In genomic region chr3:172362583-172362982, GRCh38 we compare ENCODE assay signal across 18 cellular contexts.
DNase-seq lines count a peak whose midpoint lies in the region; ATAC-seq and TF ChIP-seq lines count a peak whose summit lies in the region.
"Had no signal": no experiment of that assay in that cellular context is flagged by ENCODE, and none has a peak within 500 bp of the region (broad histone marks: within the 10 kb centered on the region; RNA-seq: fewer than 3 reads in every experiment).

No MANE protein-coding gene starts in this region.

- no peak overlapping the region for H2BK15ac ChIP-seq in IMR-90 (ENCODE audit: low read depth, low read length)

- no peak overlapping the region for H3K14ac ChIP-seq in IMR-90 (replicated peaks; ENCODE audit: low read depth, low read length)

- peaks cover 11% of the 10 kb centered on the region for H3K9me1 ChIP-seq in IMR-90 (ENCODE audit: insufficient read depth, low read length)

- H3K27me3 ChIP-seq in IMR-90 (ENCODE audit: control insufficient read depth, insufficient read depth, low read length) (no peaks in the 10 kb centered on the region), aorta (ENCODE audit: control insufficient read depth in 1 of 2, insufficient read depth in 2 of 2, low read length in 1 of 2) (no peaks in the 10 kb centered on the region)
- H3K27me3 ChIP-seq: BE2C, BLaER1 had no signal

- peaks cover 32 to 50% of the 10 kb centered on the region in 2 experiments for H3K79me1 ChIP-seq in IMR-90 (ENCODE audit: low read depth in 1 of 2, low read length in 2 of 2)

- H3K36me3 Mint-ChIP-seq in Calu3 (ENCODE audit: insufficient read depth, unreplicated experiment) (peaks cover 90% of the 10 kb centered on the region), endothelial cell (ENCODE audit: low read depth, unreplicated experiment) (peaks cover 38% of the 10 kb centered on the region), natural killer cell (peaks cover 31% of the 10 kb centered on the region)

- CTCF ChIA-PET in Calu3 (lab: Charles Lee): interaction anchor here (0.5 to 0.6 kb wide), 2 partner anchors 105 to 305 kb away, joined by 5 read pairs; no protein-coding TSS in a partner anchor
- CTCF ChIA-PET in IMR-90 (lab: Yijun Ruan, JAX): no interaction called here

- no peak for ATAC-seq in IMR-90 (ENCODE audit: low read depth)
- ATAC-seq in natural killer cell: no peak
- ATAC-seq in aorta (ENCODE audit: low FRiP score): no peak
- ATAC-seq in omental fat pad (ENCODE audit: low FRiP score): no peak

- H4K20me1 ChIP-seq in IMR-90 (ENCODE audit: insufficient read depth, low read length): peaks cover 22% of the 10 kb centered on the region
- H4K20me1 ChIP-seq: BLaER1 had no signal

- DNase-seq in Calu3: no peak
- DNase-seq in IMR-90: no peak
- DNase-seq in endothelial cell (ENCODE audit: low spot score): no peak
- no peak for DNase-seq in natural killer cell
- DNase-seq in aorta: no peak
- DNase-seq in omental fat pad (ENCODE audit: low spot score): no peak
- DNase-seq: 8988T; ACHN; BE2C; C1 segment of cervical spinal cord; CD4-positive, alpha-beta memory T cell; CD4-positive, CD25-positive, alpha-beta regulatory T cell; CD8-positive, alpha-beta memory T cell; COR-L47; DMS79 treated with DMSO at 0.1 percent for 48 hours; GF-D8 had no signal

- TF ChIP-seq POLR2A in IMR-90 (IDR thresholded peaks at IDR 0.05; ENCODE audit: low read depth, low read length): no peak

- H3K9me3 Mint-ChIP-seq in Calu3 (ENCODE audit: low read depth, unreplicated experiment): no peaks in the 10 kb centered on the region
- H3K9me3 Mint-ChIP-seq in endothelial cell (ENCODE audit: unreplicated experiment): no peaks in the 10 kb centered on the region
- H3K9me3 Mint-ChIP-seq in natural killer cell: no peaks in the 10 kb centered on the region
- H3K9me3 Mint-ChIP-seq: CD14-positive monocyte had no signal

- H3K27me3 Mint-ChIP-seq in Calu3 (ENCODE audit: unreplicated experiment) (no peaks in the 10 kb centered on the region), endothelial cell (ENCODE audit: unreplicated experiment) (no peaks in the 10 kb centered on the region), natural killer cell (ENCODE audit: low read depth in 2 of 2) (no peaks in the 10 kb centered on the region)
- H3K27me3 Mint-ChIP-seq: CD4-positive, alpha-beta memory T cell; CD4-positive, CD25-positive, alpha-beta regulatory T cell had no signal

- no peaks in the 10 kb centered on the region for H3K9me3 ChIP-seq in IMR-90 (ENCODE audit: control insufficient read depth, insufficient read depth, low read length)
- no peaks in the 10 kb centered on the region for H3K9me3 ChIP-seq in aorta (ENCODE audit: control insufficient read depth, low read length)
- H3K9me3 ChIP-seq: BE2C, BLaER1 had no signal

- no CpG with 5 or more reads among the region's 1 CpG for WGBS in IMR-90 (ENCODE audit: extremely low coverage in 2 of 2, insufficient read length in 1 of 2), 2 experiments
- WGBS in aorta, 2 donors: 80 to 83% methylated on average over 1 of the region's 1 CpG

- intact Hi-C loops in Calu3 (cut with micrococcal nuclease; ENCODE audit: unreplicated experiment): no loop called here
- intact Hi-C loops in IMR-90 (cut with micrococcal nuclease): no loop called here
- intact Hi-C loops in natural killer cell (cut with micrococcal nuclease): no loop called here
- intact Hi-C loops in aorta (cut with DNase I): no loop called here

- POLR2A ChIA-PET in IMR-90 (lab: Charles Lee; ENCODE audit: unreplicated experiment): no interaction called here

- no peak overlapping the region for H3K18ac ChIP-seq in IMR-90 (ENCODE audit: low read depth, low read length)

- no peak overlapping the region for H3K4me2 ChIP-seq in IMR-90 (ENCODE audit: low read depth, low read length)
- H3K4me2 ChIP-seq: BLaER1 had no signal

- H4K8ac ChIP-seq in IMR-90 (ENCODE audit: low read depth in 2 of 2, low read length in 2 of 2): no peak overlapping the region

- H2AK9ac ChIP-seq in IMR-90 (replicated peaks; ENCODE audit: low read depth, low read length, poor library complexity): no peak overlapping the region

- no peak overlapping the region for H3K4ac ChIP-seq in IMR-90 (ENCODE audit: low read depth, low read length)

- H3K4me3 ChIP-seq in IMR-90 (ENCODE audit: insufficient read depth, low read depth, low read length) (no peak overlapping the region), aorta (ENCODE audit: low read length in 2 of 2) (no peak overlapping the region)
- H3K4me3 ChIP-seq: BLaER1 had no signal

- no peak overlapping the region for H2BK120ac ChIP-seq in IMR-90 (ENCODE audit: low read depth, low read length)

- H3K56ac ChIP-seq in IMR-90 (ENCODE audit: extremely low read depth, insufficient read depth, low read length): no peak overlapping the region

- H3K4me3 Mint-ChIP-seq in Calu3 (ENCODE audit: low read depth, unreplicated experiment): no peak overlapping the region
- H3K4me3 Mint-ChIP-seq in endothelial cell (ENCODE audit: unreplicated experiment): peak overlapping the region; percentile 32
- no peak overlapping the region for H3K4me3 Mint-ChIP-seq in natural killer cell
- H3K4me3 Mint-ChIP-seq: CD14-positive monocyte; CD4-positive, alpha-beta memory T cell; CD4-positive, CD25-positive, alpha-beta regulatory T cell; CD8-positive, alpha-beta memory T cell had no signal

- in situ Hi-C loops in IMR-90 (cut with MboI; ENCODE audit: low sequenced_read_pairs): loop anchor here (10.0 kb wide), 1 partner anchor 302 kb away; no protein-coding TSS in a partner anchor

- H3K4me1 ChIP-seq in IMR-90 (ENCODE audit: control insufficient read depth, insufficient read depth, low read length) (peaks cover 4% of the 10 kb centered on the region), aorta (ENCODE audit: control insufficient read depth in 1 of 2, insufficient read depth in 2 of 2, low read length in 2 of 2) (peaks cover 0 to 3% of the 10 kb centered on the region in 2 donors)
- H3K4me1 ChIP-seq: BLaER1 had no signal

- TF ChIP-seq CTCF in Calu3 (IDR thresholded peaks at IDR 0.05; ENCODE audit: unreplicated experiment): no peak
- TF ChIP-seq CTCF in IMR-90 (conservative IDR thresholded peaks at IDR 0.05; ENCODE audit: low read depth, low read length): no peak
- TF ChIP-seq CTCF in endothelial cell (IDR thresholded peaks at IDR 0.05; ENCODE audit: unreplicated experiment): no peak
- TF ChIP-seq CTCF in natural killer cell (IDR thresholded peaks at IDR 0.05): no peak
- TF ChIP-seq CTCF in omental fat pad (IDR thresholded peaks at IDR 0.05): no peak

- no peak overlapping the region for H3K23ac ChIP-seq in IMR-90 (ENCODE audit: low read depth, low read length)

- H2AFZ ChIP-seq in IMR-90 (replicated peaks; ENCODE audit: low read length, poor library complexity): no peak overlapping the region

- H3K4me1 Mint-ChIP-seq in Calu3 (ENCODE audit: low read depth, unreplicated experiment) (no peaks in the 10 kb centered on the region), endothelial cell (ENCODE audit: unreplicated experiment) (no peaks in the 10 kb centered on the region), natural killer cell (peaks cover 38 to 70% of the 10 kb centered on the region in 2 donors)
- H3K4me1 Mint-ChIP-seq: CD4-positive, alpha-beta memory T cell; CD8-positive, alpha-beta memory T cell had no signal

- no peak overlapping the region for H3K27ac ChIP-seq in IMR-90 (ENCODE audit: insufficient read depth, low read length)
- no peak overlapping the region for H3K27ac ChIP-seq in aorta (ENCODE audit: low read depth in 1 of 2, low read length in 2 of 2)
- H3K27ac ChIP-seq: BLaER1 had no signal

- peak overlapping the region; percentile 4 for H3K27ac Mint-ChIP-seq in Calu3 (ENCODE audit: unreplicated experiment)
- H3K27ac Mint-ChIP-seq in endothelial cell (ENCODE audit: unreplicated experiment): no peak overlapping the region
- H3K27ac Mint-ChIP-seq in natural killer cell: peak overlapping the region in 1 of 2 donors; percentile 3
- H3K27ac Mint-ChIP-seq: CD4-positive, alpha-beta memory T cell; CD4-positive, CD25-positive, alpha-beta regulatory T cell; CD8-positive, alpha-beta memory T cell had no signal

- no peak overlapping the region for H2BK20ac ChIP-seq in IMR-90 (ENCODE audit: low read depth, low read length)

- H3K36me3 ChIP-seq in IMR-90 (ENCODE audit: control insufficient read depth, insufficient read depth, low read length): peaks cover 30% of the 10 kb centered on the region
- H3K36me3 ChIP-seq in aorta (ENCODE audit: control insufficient read depth in 1 of 2, insufficient read depth in 2 of 2, low read length in 1 of 2): peaks cover 4 to 19% of the 10 kb centered on the region in 2 donors
- H3K36me3 ChIP-seq: BE2C had no signal

- no peak overlapping the region for H4K91ac ChIP-seq in IMR-90 (ENCODE audit: insufficient read depth, low read depth, low read length)

- BruUV-seq in Calu3 (replicated peaks; lab: Mats Ljungman, UMichigan): no TSS peak
- BruUV-seq in IMR-90 (replicated peaks; lab: Mats Ljungman, UMichigan): no TSS peak

- peak overlapping the region; percentile 12 for H2BK5ac ChIP-seq in IMR-90 (ENCODE audit: low read depth, low read length, poor library complexity, severe bottlenecking)

- dilution Hi-C loops in IMR-90 (cut with HindIII; ENCODE audit: low sequenced_read_pairs, unreplicated experiment): no loop called here

- H4K5ac ChIP-seq in IMR-90 (ENCODE audit: low read depth, low read length): no peak overlapping the region; the same call in 1 of the 2 replicates

- H2AK5ac ChIP-seq in IMR-90 (ENCODE audit: low read depth, low read length): no peak overlapping the region

- H3K9ac ChIP-seq in IMR-90 (ENCODE audit: low read depth, low read length): no peak overlapping the region
- H3K9ac ChIP-seq: BLaER1 had no signal

- TF ChIP-seq RAD21 in IMR-90 (IDR thresholded peaks at IDR 0.05; ENCODE audit: low read length): no peak

TF ChIP-seq in IMR-90, 13 proteins besides CTCF, POLR2A, EP300 and RAD21 (continues in another document):
- TF ChIP-seq FOS (IDR thresholded peaks at IDR 0.05; ENCODE audit: low read depth, low read length) (no peak), MAFK (IDR thresholded peaks at IDR 0.05; ENCODE audit: low read depth, low read length) (no peak), USF2 (IDR thresholded peaks at IDR 0.05; ENCODE audit: low read depth, low read length) (no peak), CEBPB (IDR thresholded peaks at IDR 0.05; ENCODE audit: low read depth, low read length) (no peak), MAZ (IDR thresholded peaks at IDR 0.05; ENCODE audit: borderline replicate concordance, low read depth, low read length) (no peak), NFE2L2 (IDR thresholded peaks at IDR 0.05; ENCODE audit: low read depth, low read length) (no peak)
